27 cellular contexts compared by ENCODE assay signal in the genomic region with DNA sequence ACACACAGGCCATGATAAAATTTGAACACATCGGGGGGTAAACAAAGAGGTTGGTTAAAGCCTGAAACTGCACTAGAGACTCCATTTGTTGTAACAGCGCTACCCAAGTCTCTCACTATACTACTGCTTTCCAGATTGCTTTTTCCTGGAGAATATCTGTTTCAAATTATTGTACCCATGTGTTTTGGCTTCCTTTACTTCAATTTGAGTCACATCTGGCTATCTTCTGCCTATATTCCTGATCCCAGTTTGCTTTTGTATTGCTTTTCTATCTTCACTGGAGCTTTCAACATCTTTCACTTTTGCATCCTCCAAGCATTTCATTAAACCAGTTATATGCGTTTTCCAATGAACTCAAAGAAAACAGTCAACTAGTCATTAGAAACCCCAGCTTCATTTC.
"Had no signal": no experiment of that assay in that cellular context is flagged by ENCODE, and none has a peak within 500 bp of the region (broad histone marks: within the 10 kb centered on the region; RNA-seq: fewer than 3 reads in every experiment).

No MANE protein-coding gene starts in this region.

- H3K9me3 Mint-ChIP-seq: memory B cell; natural killer cell treated with Interleukin-12 subunit alpha and Interleukin-12 subunit beta and Interleukin-15 and Interleukin-18, amount 100 ng/mL, for 72 hours; stimulated activated naive CD8-positive, alpha-beta T cell treated with anti-CD3 and anti-CD28 coated beads, Interleukin-15, Interleukin-2, amounts not matched to agents 100 ng/mL and 50 ng/mL, for 24 hours had no signal

- H3K27ac ChIP-seq: left ventricle myocardium inferior, ovary, skin epidermis, suprapubic skin, thoracic aorta, tibial artery, upper lobe of right lung had no signal

- H3K27me3 ChIP-seq: ovary, suprapubic skin, tibial artery, upper lobe of right lung had no signal

- DNase-seq: hypothalamus; immature natural killer cell; islet precursor cell; left ventricle myocardium inferior; midbrain; mucosa of descending colon; naive thymus-derived CD4-positive, alpha-beta T cell; ovary; retina; right cardiac atrium; stimulated activated CD4-positive, alpha-beta T cell treated with anti-CD3 and anti-CD28 coated beads, Interleukin-12 subunit alpha, Interleukin-12 subunit beta, amount 100 ng/mL, for 4 hours; stimulated activated CD4-positive, alpha-beta T cell treated with anti-CD3 and anti-CD28 coated beads, Interleukin-15, amount 100 ng/mL, for 24 hours; stimulated activated CD4-positive, alpha-beta T cell treated with anti-CD3 and anti-CD28 coated beads, Interleukin-2, amount 100 ng/mL, for 24 hours; stimulated activated CD4-positive, alpha-beta T cell treated with anti-CD3 and anti-CD28 coated beads, Interleukin-4, amount 100 ng/mL, for 1 hour; stimulated activated naive CD4-positive, alpha-beta T cell; tibial artery; trophoblast cell; upper lobe of right lung had no signal

- H3K9me3 ChIP-seq: left ventricle myocardium inferior, mucosa of descending colon, ovary, suprapubic skin, thoracic aorta, tibial artery, upper lobe of right lung had no signal

- H3K27me3 Mint-ChIP-seq: memory B cell; progenitor cell of endocrine pancreas; stimulated activated naive CD8-positive, alpha-beta T cell treated with anti-CD3 and anti-CD28 coated beads, Interleukin-15, Interleukin-2, amounts not matched to agents 100 ng/mL and 50 ng/mL, for 24 hours had no signal

- ATAC-seq: mucosa of descending colon; naive thymus-derived CD4-positive, alpha-beta T cell; natural killer cell treated with Interleukin-12 subunit alpha and Interleukin-12 subunit beta and Interleukin-15 and Interleukin-18, amount 100 ng/mL, for 72 hours; right cardiac atrium; sciatic nerve; upper lobe of right lung had no signal

- H3K4me1 ChIP-seq: left ventricle myocardium inferior, suprapubic skin, tibial artery, upper lobe of right lung had no signal

- H3K36me3 Mint-ChIP-seq: immature natural killer cell; memory B cell; natural killer cell treated with Interleukin-12 subunit alpha and Interleukin-12 subunit beta and Interleukin-15 and Interleukin-18, amount 100 ng/mL, for 72 hours had no signal

- H3K4me3 ChIP-seq: left ventricle myocardium inferior, lung, mucosa of descending colon, ovary, skin epidermis, suprapubic skin, thoracic aorta, tibial artery, upper lobe of right lung had no signal

- H3K4me3 Mint-ChIP-seq: immature natural killer cell; memory B cell; naive thymus-derived CD4-positive, alpha-beta T cell; natural killer cell treated with Interleukin-12 subunit alpha and Interleukin-12 subunit beta and Interleukin-15 and Interleukin-18, amount 100 ng/mL, for 72 hours; stimulated activated naive CD8-positive, alpha-beta T cell treated with anti-CD3 and anti-CD28 coated beads, Interleukin-15, Interleukin-2, amounts not matched to agents 100 ng/mL and 50 ng/mL, for 24 hours had no signal

- H3K27ac Mint-ChIP-seq: immature natural killer cell; memory B cell; naive thymus-derived CD4-positive, alpha-beta T cell; natural killer cell treated with Interleukin-12 subunit alpha and Interleukin-12 subunit beta and Interleukin-15 and Interleukin-18, amount 100 ng/mL, for 72 hours; progenitor cell of endocrine pancreas; stimulated activated naive CD8-positive, alpha-beta T cell treated with anti-CD3 and anti-CD28 coated beads, Interleukin-15, Interleukin-2, amounts not matched to agents 100 ng/mL and 50 ng/mL, for 24 hours had no signal

- H3K4me1 Mint-ChIP-seq: immature natural killer cell, memory B cell had no signal

- H3K36me3 ChIP-seq: left ventricle myocardium inferior, ovary, suprapubic skin, thoracic aorta, tibial artery, upper lobe of right lung had no signal
